ENCODE assay signal across 19 cellular contexts in the genomic region with DNA sequence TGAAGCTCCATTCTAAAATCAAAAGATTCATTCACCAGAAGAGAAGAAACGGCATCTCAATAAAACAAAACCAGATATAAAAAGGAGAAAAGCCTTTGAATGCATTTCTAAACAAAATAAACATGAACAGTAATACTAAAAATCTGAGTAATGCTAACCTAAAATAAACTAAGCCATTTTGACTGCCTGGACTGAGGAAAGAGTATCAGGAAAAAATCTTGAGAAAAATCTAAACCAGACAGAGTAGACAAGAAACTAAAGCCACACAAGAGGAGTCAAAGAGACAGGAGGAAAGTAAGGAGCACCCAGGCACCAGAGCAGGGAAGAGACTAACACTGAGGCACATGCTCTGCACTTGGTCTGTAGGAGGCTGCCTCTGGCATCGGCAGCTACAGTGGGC. TPM values are rescaled to one million over a fixed set of nuclear protein-coding genes. Genes with fewer than 3 reads are reported as not detected.
DNase-seq lines count a peak whose midpoint lies in the region; ATAC-seq, FAIRE-seq and TF ChIP-seq lines count a peak whose summit lies in the region.
"Had no signal": no experiment of that assay in that cellular context is flagged by ENCODE, and none has a peak within 500 bp of the region (broad histone marks: within the 10 kb centered on the region; RNA-seq: fewer than 3 reads in every experiment).

No MANE protein-coding gene starts in this region.

- H3K4me3 ChIP-seq in SJSA1 (no peak overlapping the region), transverse colon (no peak overlapping the region)
- H3K4me3 ChIP-seq: HAP-1 had no signal

- H3K9me3 ChIP-seq in SJSA1 (replicated peaks) = no peaks in the 10 kb centered on the region
- no peaks in the 10 kb centered on the region for H3K9me3 ChIP-seq in transverse colon
- H3K9me3 ChIP-seq: HAP-1 had no signal

- FAIRE-seq in GM19239 (lab: Jason Lieb, UNC) (peak; percentile 23), urothelium cell line (lab: Jason Lieb, UNC) (peak; percentile 52)
- FAIRE-seq: D721Med had no signal

- H3K27me3 ChIP-seq in SJSA1 (replicated peaks) = no peaks in the 10 kb centered on the region
- H3K27me3 ChIP-seq in transverse colon = no peaks in the 10 kb centered on the region

- in situ Hi-C loops in transverse colon (cut with MboI; ENCODE audit: low pct_ligation_motif_present in 1 of 4, low pct_unique_long_range_greater_than_20kb in 1 of 4, low sequenced_read_pairs in 3 of 4) = no loop called here

- peaks cover 14% of the 10 kb centered on the region for H3K4me1 ChIP-seq in SJSA1 (replicated peaks)
- peaks cover 0 to 19% (median 4%) of the 10 kb centered on the region in 4 donors for H3K4me1 ChIP-seq in transverse colon
- H3K4me1 ChIP-seq: HAP-1 had no signal

- no peak for TF ChIP-seq POLR2A in transverse colon (IDR thresholded peaks at IDR 0.05)

- WGBS in transverse colon (ENCODE audit: low coverage in 1 of 2), 2 donors = 81 to 94% methylated on average over 2 of the region's 2 CpGs

- H3K27ac ChIP-seq in SJSA1 (0 out of 2 replicates have a peak overlapping the region, but pooled peaks have one; percentile 8), transverse colon (no peak overlapping the region)
- H3K27ac ChIP-seq: C4-2B, KMS-11 had no signal

- ATAC-seq in HG03457 (IDR thresholded peaks at IDR 0.05; ENCODE audit: unreplicated experiment) = no peak
- ATAC-seq: Right ventricle myocardium inferior had no signal

- no peak for DNase-seq in GM19239 (ENCODE audit: insufficient read length, low spot score)
- peak in 1 of 2 experiments; percentile 42 for DNase-seq in SJSA1 (ENCODE audit: low read depth in 1 of 2, low spot score in 2 of 2)
- peak; percentile 35 for DNase-seq in fibroblast of peridontal ligament (ENCODE audit: extremely low read depth)
- no peak for DNase-seq in urothelium cell line (ENCODE audit: low spot score)
- DNase-seq in stimulated activated CD4-positive, alpha-beta T cell treated with anti-CD3 and anti-CD28 coated beads, Interleukin-4, amount 100 ng/mL, for 1 hour = no peak
- no peak for DNase-seq in transverse colon
- DNase-seq: DMS53, NCI-H1105 treated with DMSO at 0.1 percent for 48 hours, NCI-H2081, NCI-H2171, NCI-H345, NCI-H524, OCI-M1 had no signal

- no peaks in the 10 kb centered on the region for H3K36me3 ChIP-seq in SJSA1
- H3K36me3 ChIP-seq in transverse colon = peaks cover 0 to 21% (median 3%) of the 10 kb centered on the region in 4 donors

- no peak for TF ChIP-seq CTCF in transverse colon (IDR thresholded peaks at IDR 0.05)

- TF ChIP-seq EP300 in transverse colon (IDR thresholded peaks at IDR 0.05; ENCODE audit: low read depth) = no peak

- intact Hi-C loops in transverse colon (cut with DNase I; ENCODE audit: low total_unique reads) = no loop called here

RNA-seq across cellular contexts. Expression of a gene that starts 50.4 kb away (rescaled TPM):
- total RNA-seq in SJSA1 (2014; rRNA removed; shearing (Covaris generic)) = 23.6 and 24.4 TPM in 2 replicates
- total RNA-seq in transverse colon = 100 to 1,000 TPM in 1 of 4 donors, 10 to 100 TPM in 3; 32.2 to 503 (median 47.4) TPM

RNA-seq across cellular contexts. Expression of a gene that starts 50.6 kb away (rescaled TPM):
- total RNA-seq in SJSA1 (2014; rRNA removed; shearing (Covaris generic)) = 7.4 and 18.3 TPM in 2 replicates
- 10 to 100 TPM in 3 of 4 donors, 1 to 10 TPM in 1; 8.8 to 26.9 (median 18.5) TPM for total RNA-seq in transverse colon
